In genomic region chr19:29672319-29672932, GRCh38 we compare ENCODE assay signal across 11 cellular contexts. TPM values are rescaled to one million over a fixed set of nuclear protein-coding genes. Genes with fewer than 3 reads are reported as not detected.
A peak's percentile ranks its signal among the peaks of the same experiment; 100 is the strongest.
DNase-seq lines count a peak whose midpoint lies in the region; ATAC-seq, FAIRE-seq and TF ChIP-seq lines count a peak whose summit lies in the region.
"Had no signal": no experiment of that assay in that cellular context is flagged by ENCODE, and none has a peak within 500 bp of the region (broad histone marks: within the 10 kb centered on the region; RNA-seq: fewer than 3 reads in every experiment).

No MANE protein-coding gene starts in this region.

- intact Hi-C loops in spleen (cut with DNase I; ENCODE audit: low total_unique reads) = no loop called here

- WGBS in spleen, 5 donors = 74 to 83% (median 80%) methylated on average over 8 of the region's 8 CpGs

- peaks cover 0 to 71% (median 49%) of the 10 kb centered on the region in 4 donors for H3K4me1 ChIP-seq in Peyer's patch
- peaks cover 64 to 100% (median 98%) of the 10 kb centered on the region in 6 donors for H3K4me1 ChIP-seq in spleen
- H3K4me1 ChIP-seq: HAP-1 had no signal

- DNase-seq in GM12865 (ENCODE audit: low read depth) (no peak), Peyer's patch (peak in 2 of 3 donors; percentile 50 to 52), epithelial cell of prostate (ENCODE audit: low read depth, low spot score) (no peak), spleen (peak; percentile 74), cortex of kidney (lab: John Stamatoyannopoulos, UW) (no peak), urothelium cell line (ENCODE audit: low spot score) (no peak)
- DNase-seq: mesenchymal stem cell, NCI-H1092 had no signal

- no peaks in the 10 kb centered on the region for H3K9me3 ChIP-seq in Peyer's patch
- H3K9me3 ChIP-seq in spleen = no peaks in the 10 kb centered on the region
- H3K9me3 ChIP-seq: HAP-1 had no signal

- TF ChIP-seq CTCF in GM12865 (IDR thresholded peaks at IDR 0.05; ENCODE audit: insufficient read depth, low read depth, low read length, missing control alignments) (no peak), Peyer's patch (IDR thresholded peaks at IDR 0.05) (no peak), spleen (IDR thresholded peaks at IDR 0.05 in 8 of 11, conservative IDR thresholded peaks at IDR 0.05 in 3 of 11) (no peak)

- no peak for ATAC-seq in HG03439 (IDR thresholded peaks at IDR 0.05; ENCODE audit: unreplicated experiment)

- H3K4me3 ChIP-seq in GM12865 (ENCODE audit: low read depth, low read length) (peak overlapping the region; percentile 16), Peyer's patch (peak overlapping the region in 1 of 4 donors; percentile 28), spleen (peak overlapping the region in 2 of 8 donors; percentile 1 to 46)
- H3K4me3 ChIP-seq: HAP-1, smooth muscle cell had no signal

- TF ChIP-seq POLR2A in Peyer's patch (IDR thresholded peaks at IDR 0.05) (no peak), spleen (IDR thresholded peaks at IDR 0.05) (no peak)

- H3K27ac ChIP-seq in Peyer's patch (peak overlapping the region; percentile 64 to 89 (median 78)), epithelial cell of prostate (peak overlapping the region; percentile 4), spleen (peak overlapping the region; percentile 42 to 93 (median 79))

- H3K27me3 ChIP-seq in Peyer's patch (no peaks in the 10 kb centered on the region), spleen (replicated peaks in 1 of 7) (no peaks in the 10 kb centered on the region)

- peaks cover 0 to 27% (median 0%) of the 10 kb centered on the region in 3 donors for H3K36me3 ChIP-seq in Peyer's patch
- peaks cover 5 to 45% (median 27%) of the 10 kb centered on the region in 6 donors for H3K36me3 ChIP-seq in spleen

- FAIRE-seq in urothelium cell line (lab: Jason Lieb, UNC) = no peak

RNA-seq across cellular contexts. Expression of gene PLEKHF1, which starts 7.2 kb away (rescaled TPM):
- total RNA-seq in Peyer's patch = 10 to 100 TPM in 1 of 4 donors, 1 to 10 TPM in 3; 8.2 to 16.5 (median 9.0) TPM
- 10 to 100 TPM; 12.4 to 28.0 (median 18.5) TPM for total RNA-seq in spleen
- 10 to 100 TPM in 2 of 3 donors, 1 to 10 TPM in 1; 9.7 to 18.6 (median 10.7) TPM for polyA plus RNA-seq in spleen

RNA-seq across cellular contexts. Expression of gene C19orf12, which starts 42.6 kb away (rescaled TPM):
- total RNA-seq in Peyer's patch (10 to 100 TPM; 18.2 to 49.1 (median 28.2) TPM), spleen (10 to 100 TPM; 24.2 to 36.9 (median 30.2) TPM)
- 10 to 100 TPM; 13.8 to 19.3 (median 13.9) TPM for polyA plus RNA-seq in spleen

Comparison
In these comparisons a context has a peak if more than half of its experiments do, and no peak if none do; other contexts are left out.
1. DNase-seq: peak in Peyer's patch (2 of 3) and spleen (single experiment); none in GM12865 (single experiment), epithelial cell of prostate (single experiment), cortex of kidney (single experiment) and urothelium cell line (single experiment).
2. H3K27ac ChIP-seq: peak in every context shown above with its lines; median percentile 79 in spleen; 78 in Peyer's patch; 4 in epithelial cell of prostate.